ENCODE assay signal across 1 cellular context in genomic region chr13:97191143-97191542, GRCh38.
TF ChIP-seq lines count a peak whose summit lies in the region.

No MANE protein-coding gene starts in this region.

TF ChIP-seq in H1, 55 proteins besides CTCF, POLR2A, EP300 and RAD21:
- no peak for TF ChIP-seq USF2 (IDR thresholded peaks at IDR 0.05; ENCODE audit: low read length)
- no peak for TF ChIP-seq NANOG (IDR thresholded peaks at IDR 0.05; ENCODE audit: insufficient read depth, low read depth, low read length, poor library complexity, severe bottlenecking)
- TF ChIP-seq TAF7 (optimal IDR thresholded peaks at IDR 0.05; ENCODE audit: borderline replicate concordance, low read depth, low read length), result no peak
- TF ChIP-seq JUND (IDR thresholded peaks at IDR 0.05; ENCODE audit: low read length), result no peak
- no peak for TF ChIP-seq EGR1 (IDR thresholded peaks at IDR 0.05; ENCODE audit: borderline replicate concordance, low read depth, low read length)
- TF ChIP-seq PHF8 (conservative IDR thresholded peaks at IDR 0.05; ENCODE audit: low read depth, low read length), result no peak
- no peak for TF ChIP-seq SIRT6 (IDR thresholded peaks at IDR 0.05; ENCODE audit: low read length)
- no peak for TF ChIP-seq TBP (IDR thresholded peaks at IDR 0.05; ENCODE audit: low read depth, low read length)
- no peak for TF ChIP-seq GABPA (IDR thresholded peaks at IDR 0.05; ENCODE audit: borderline replicate concordance, insufficient read depth, low read length)
- no peak for TF ChIP-seq CHD1 (IDR thresholded peaks at IDR 0.05; ENCODE audit: low read depth, low read length)
- TF ChIP-seq KDM1A (IDR thresholded peaks at IDR 0.05; ENCODE audit: borderline replicate concordance, low read length), result no peak
- TF ChIP-seq CEBPB (IDR thresholded peaks at IDR 0.05; ENCODE audit: low read depth, low read length), result no peak
- TF ChIP-seq SP2 (IDR thresholded peaks at IDR 0.05; ENCODE audit: low read length), result no peak
- no peak for TF ChIP-seq RBBP5 (IDR thresholded peaks at IDR 0.05; ENCODE audit: borderline replicate concordance, low read depth, low read length)
- TF ChIP-seq CBX8 (IDR thresholded peaks at IDR 0.05; ENCODE audit: borderline replicate concordance, low read depth, low read length), result no peak
- no peak for TF ChIP-seq HDAC6 (IDR thresholded peaks at IDR 0.05; ENCODE audit: low read depth, low read length)
- TF ChIP-seq ASH2L (IDR thresholded peaks at IDR 0.05; ENCODE audit: low read length), result no peak
- no peak for TF ChIP-seq E2F6 (IDR thresholded peaks at IDR 0.05)
